In the genomic region with DNA sequence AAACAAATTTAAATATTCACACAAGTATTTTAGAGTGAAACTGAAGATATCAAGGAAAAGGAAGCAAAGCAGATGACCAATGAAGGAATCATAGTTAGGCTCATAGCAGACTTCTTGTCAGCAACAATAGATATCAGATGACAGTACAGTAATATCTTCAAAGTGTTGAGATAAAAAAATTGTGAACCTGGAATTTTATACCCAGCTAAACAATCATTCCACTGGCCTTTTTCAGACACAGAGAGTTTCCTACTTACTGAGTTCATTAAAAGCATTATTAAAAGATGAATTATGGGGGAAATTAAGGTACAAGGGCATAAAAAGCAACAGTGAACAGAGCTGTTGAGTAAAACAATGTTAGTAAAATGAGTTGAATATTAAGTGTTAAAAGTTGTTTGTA, we compare ENCODE assay signal across 23 cellular contexts.
"Had no signal": no experiment of that assay in that cellular context is flagged by ENCODE, and none has a peak within 500 bp of the region (broad histone marks: within the 10 kb centered on the region; RNA-seq: fewer than 3 reads in every experiment).

No MANE protein-coding gene starts in this region.

- H3K27me3 Mint-ChIP-seq: T-cell had no signal

- ATAC-seq: Panc1, PC-3, T-cell had no signal

- H3K4me2 ChIP-seq: SK-N-SH had no signal

- DNase-seq: Karpas-422; KG1; MG63; NCI-H1092; NCI-H1105 treated with DMSO at 0.1 percent for 48 hours; NCI-H1417 treated with DMSO at 0.1 percent for 48 hours; NCI-H146; NCI-H1694 treated with DMSO at 0.1 percent for 48 hours; NCI-H1930; NCI-H2081; NCI-H2107; NCI-H2227 treated with DMSO at 0.1 percent for 48 hours; NCI-H524; NCI-H526 treated with DMSO at 0.1 percent for 48 hours; NCI-H774; NK-92 treated with Interleukin-12 subunit alpha and Interleukin-12 subunit beta, amount 100 ng/mL, for 24 hours; PC-3; SHP77; SK-N-SH; SW 1271; T-cell had no signal

- H3K27me3 ChIP-seq: MG63 had no signal

- H3K27ac Mint-ChIP-seq: T-cell had no signal

- H3K4me3 Mint-ChIP-seq: T-cell had no signal

- H3K4me3 ChIP-seq: MG63 had no signal

- H3K27ac ChIP-seq: RWPE1 had no signal

- H3K9ac ChIP-seq: SK-N-SH had no signal
